ENCODE assay signal across 1 cellular context in genomic region chr20:24790746-24791283, GRCh38.
TF ChIP-seq lines count a peak whose summit lies in the region.

No MANE protein-coding gene starts in this region.

TF ChIP-seq in HepG2, 621 proteins besides CTCF, POLR2A, EP300 and RAD21 (continued from another document):
- TF ChIP-seq ASH2L (IDR thresholded peaks at IDR 0.05; ENCODE audit: insufficient read length, low read depth, low read length): no peak
- TF ChIP-seq ZNF616 (CRISPR knock-in tag; IDR thresholded peaks at IDR 0.05; ENCODE audit: low read depth): no peak
- TF ChIP-seq NR3C1 (CRISPR knock-in tag; IDR thresholded peaks at IDR 0.05): no peak
- TF ChIP-seq EED (CRISPR knock-in tag; IDR thresholded peaks at IDR 0.05): no peak
- TF ChIP-seq PHB2 (IDR thresholded peaks at IDR 0.05; ENCODE audit: partially characterized antibody): no peak
- no peak for TF ChIP-seq HOXA5 (CRISPR knock-in tag; IDR thresholded peaks at IDR 0.05)
- TF ChIP-seq TMF1 (CRISPR knock-in tag; IDR thresholded peaks at IDR 0.05; ENCODE audit: low read depth): no peak
- no peak for TF ChIP-seq FOSL2 (CRISPR knock-in tag; IDR thresholded peaks at IDR 0.05)
- TF ChIP-seq GABPA (IDR thresholded peaks at IDR 0.05; ENCODE audit: low read depth, low read length): no peak
- no peak for TF ChIP-seq GABPA (CRISPR knock-in tag; IDR thresholded peaks at IDR 0.05; ENCODE audit: low read depth)
- no peak for TF ChIP-seq ZNF775 (CRISPR knock-in tag; IDR thresholded peaks at IDR 0.05; ENCODE audit: borderline replicate concordance)
- TF ChIP-seq ZNF780A (CRISPR knock-in tag; IDR thresholded peaks at IDR 0.05): no peak
TF ChIP-seq in HepG2: peak in this region for 0.
